Comparison of ENCODE assay signal across 22 cellular contexts in the genomic region with DNA sequence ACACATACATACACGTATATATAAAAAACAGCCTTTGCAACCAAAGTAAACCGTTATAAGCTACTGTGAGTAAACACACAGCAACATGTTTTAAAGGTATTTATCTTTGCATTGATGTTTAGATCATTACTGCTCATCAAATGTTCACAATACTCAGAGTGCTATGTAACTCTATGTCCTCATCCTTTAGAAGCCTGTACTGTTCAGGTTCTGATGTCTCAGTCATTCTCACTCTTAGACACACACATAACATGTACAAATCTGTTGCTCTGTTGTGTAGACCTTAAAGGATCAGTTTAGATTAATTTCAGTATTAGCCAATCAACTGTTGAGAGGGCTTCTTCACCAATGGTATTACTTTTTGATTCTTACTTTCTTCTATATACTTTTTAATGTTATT.
A peak's percentile ranks its signal among the peaks of the same experiment; 100 is the strongest.
DNase-seq lines count a peak whose midpoint lies in the region; ATAC-seq and TF ChIP-seq lines count a peak whose summit lies in the region.
"Had no signal": no experiment of that assay in that cellular context is flagged by ENCODE, and none has a peak within 500 bp of the region (broad histone marks: within the 10 kb centered on the region; RNA-seq: fewer than 3 reads in every experiment).

No MANE protein-coding gene starts in this region.

- TF ChIP-seq CTCF in type B pancreatic cell (conservative IDR thresholded peaks at IDR 0.05), result no peak

- H3K4me3 Mint-ChIP-seq in activated naive CD8-positive, alpha-beta T cell, result no peak overlapping the region
- H3K4me3 Mint-ChIP-seq in activated naive CD8-positive, alpha-beta T cell treated with anti-CD3 and anti-CD28 coated beads, Interleukin-2, amount 50 U/mL, for 24 hours, result no peak overlapping the region
- H3K4me3 Mint-ChIP-seq in T-helper 17 cell (no peak overlapping the region), type B pancreatic cell (no peak overlapping the region)
- H3K4me3 Mint-ChIP-seq in naive thymus-derived CD4-positive, alpha-beta T cell, result no peak overlapping the region
- H3K4me3 Mint-ChIP-seq in stimulated activated effector memory CD8-positive, alpha-beta T cell treated with anti-CD3 and anti-CD28 coated beads, Interleukin-12 subunit alpha, Interleukin-12 subunit beta, amount 100 ng/mL, for 72 hours, result no peak overlapping the region
- H3K4me3 Mint-ChIP-seq: H9, HFFc6 had no signal

- no peaks in the 10 kb centered on the region for H3K9me3 Mint-ChIP-seq in activated naive CD8-positive, alpha-beta T cell (ENCODE audit: low read depth)
- H3K9me3 Mint-ChIP-seq in activated naive CD8-positive, alpha-beta T cell treated with anti-CD3 and anti-CD28 coated beads, Interleukin-2, amount 50 U/mL, for 24 hours, result peaks cover 3% of the 10 kb centered on the region
- peaks cover 0 to 3% (median 0%) of the 10 kb centered on the region in 11 donors for H3K9me3 Mint-ChIP-seq in naive thymus-derived CD4-positive, alpha-beta T cell
- no peaks in the 10 kb centered on the region for H3K9me3 Mint-ChIP-seq in stimulated activated effector memory CD8-positive, alpha-beta T cell treated with anti-CD3 and anti-CD28 coated beads, Interleukin-12 subunit alpha, Interleukin-12 subunit beta, amount 100 ng/mL, for 72 hours
- no peaks in the 10 kb centered on the region for H3K9me3 Mint-ChIP-seq in type B pancreatic cell
- H3K9me3 Mint-ChIP-seq: H9, HFFc6 had no signal

- intact Hi-C loops in naive thymus-derived CD4-positive, alpha-beta T cell (cut with micrococcal nuclease), result no loop called here

- CTCF ChIA-PET in naive thymus-derived CD4-positive, alpha-beta T cell (lab: Charles Lee), result no interaction called here

- H3K27ac Mint-ChIP-seq in activated naive CD8-positive, alpha-beta T cell, result peak overlapping the region; percentile 67
- no peak overlapping the region for H3K27ac Mint-ChIP-seq in activated naive CD8-positive, alpha-beta T cell treated with anti-CD3 and anti-CD28 coated beads, Interleukin-2, amount 50 U/mL, for 24 hours
- peak overlapping the region; percentile 77 for H3K27ac Mint-ChIP-seq in T-helper 17 cell
- peak overlapping the region in 6 of 9 donors; percentile 49 to 87 (median 62) for H3K27ac Mint-ChIP-seq in naive thymus-derived CD4-positive, alpha-beta T cell
- H3K27ac Mint-ChIP-seq in stimulated activated effector memory CD8-positive, alpha-beta T cell treated with anti-CD3 and anti-CD28 coated beads, Interleukin-12 subunit alpha, Interleukin-12 subunit beta, amount 100 ng/mL, for 72 hours, result peak overlapping the region; percentile 16
- H3K27ac Mint-ChIP-seq in type B pancreatic cell, result no peak overlapping the region

- H3K4me3 ChIP-seq in naive thymus-derived CD4-positive, alpha-beta T cell (ENCODE audit: low read length), result no peak overlapping the region

- POLR2A ChIA-PET in naive thymus-derived CD4-positive, alpha-beta T cell (lab: Charles Lee), result interaction anchor here (1.2 kb wide), 1 partner anchor 9 kb away, joined by 4 read pairs; no protein-coding TSS in a partner anchor

- no peaks in the 10 kb centered on the region for H3K27me3 ChIP-seq in naive thymus-derived CD4-positive, alpha-beta T cell (ENCODE audit: control insufficient read depth in 2 of 2, insufficient read depth in 2 of 2, low read length in 2 of 2)
- H3K27me3 ChIP-seq: BE2C had no signal

- no peak for ATAC-seq in activated naive CD8-positive, alpha-beta T cell treated with anti-CD3 and anti-CD28 coated beads, Interleukin-2, amount 50 U/mL, for 24 hours
- no peak for ATAC-seq in T-helper 17 cell
- no peak for ATAC-seq in naive thymus-derived CD4-positive, alpha-beta T cell
- peak; percentile 60 for ATAC-seq in stimulated activated effector memory CD8-positive, alpha-beta T cell treated with anti-CD3 and anti-CD28 coated beads, Interleukin-12 subunit alpha, Interleukin-12 subunit beta, amount 100 ng/mL, for 72 hours
- ATAC-seq: Panc1 had no signal

- no peaks in the 10 kb centered on the region for H3K27me3 Mint-ChIP-seq in activated naive CD8-positive, alpha-beta T cell
- no peaks in the 10 kb centered on the region for H3K27me3 Mint-ChIP-seq in activated naive CD8-positive, alpha-beta T cell treated with anti-CD3 and anti-CD28 coated beads, Interleukin-2, amount 50 U/mL, for 24 hours
- H3K27me3 Mint-ChIP-seq in T-helper 17 cell (no peaks in the 10 kb centered on the region), type B pancreatic cell (no peaks in the 10 kb centered on the region)
- no peaks in the 10 kb centered on the region for H3K27me3 Mint-ChIP-seq in naive thymus-derived CD4-positive, alpha-beta T cell

- H3K36me3 Mint-ChIP-seq in activated naive CD8-positive, alpha-beta T cell, result peaks cover 9% of the 10 kb centered on the region
- H3K36me3 Mint-ChIP-seq in activated naive CD8-positive, alpha-beta T cell treated with anti-CD3 and anti-CD28 coated beads, Interleukin-2, amount 50 U/mL, for 24 hours (ENCODE audit: low read depth), result peaks cover 1% of the 10 kb centered on the region
- H3K36me3 Mint-ChIP-seq in T-helper 17 cell (ENCODE audit: low read depth), result no peaks in the 10 kb centered on the region
- H3K36me3 Mint-ChIP-seq in naive thymus-derived CD4-positive, alpha-beta T cell, result peaks cover 0 to 7% (median 3%) of the 10 kb centered on the region in 5 donors
- peaks cover 10% of the 10 kb centered on the region for H3K36me3 Mint-ChIP-seq in stimulated activated effector memory CD8-positive, alpha-beta T cell treated with anti-CD3 and anti-CD28 coated beads, Interleukin-12 subunit alpha, Interleukin-12 subunit beta, amount 100 ng/mL, for 72 hours
- peaks cover 4% of the 10 kb centered on the region for H3K36me3 Mint-ChIP-seq in type B pancreatic cell

- peaks cover 74% of the 10 kb centered on the region for H3K4me1 Mint-ChIP-seq in activated naive CD8-positive, alpha-beta T cell (ENCODE audit: low read depth)
- H3K4me1 Mint-ChIP-seq in activated naive CD8-positive, alpha-beta T cell treated with anti-CD3 and anti-CD28 coated beads, Interleukin-2, amount 50 U/mL, for 24 hours, result peaks cover 68% of the 10 kb centered on the region
- H3K4me1 Mint-ChIP-seq in T-helper 17 cell (peaks cover 57% of the 10 kb centered on the region), type B pancreatic cell (ENCODE audit: unreplicated experiment) (peaks cover 28% of the 10 kb centered on the region)
- peaks cover 44 to 93% (median 87%) of the 10 kb centered on the region in 7 donors for H3K4me1 Mint-ChIP-seq in naive thymus-derived CD4-positive, alpha-beta T cell
- peaks cover 59% of the 10 kb centered on the region for H3K4me1 Mint-ChIP-seq in stimulated activated effector memory CD8-positive, alpha-beta T cell treated with anti-CD3 and anti-CD28 coated beads, Interleukin-12 subunit alpha, Interleukin-12 subunit beta, amount 100 ng/mL, for 72 hours

- H3K4me1 ChIP-seq in naive thymus-derived CD4-positive, alpha-beta T cell (ENCODE audit: control insufficient read depth in 2 of 2, insufficient read depth in 2 of 2, low read length in 2 of 2), result peaks cover 9% of the 10 kb centered on the region in 2 donors

- no peak overlapping the region for H3K27ac ChIP-seq in naive thymus-derived CD4-positive, alpha-beta T cell (ENCODE audit: low read depth, low read length)

- no peaks in the 10 kb centered on the region for H3K36me3 ChIP-seq in naive thymus-derived CD4-positive, alpha-beta T cell (ENCODE audit: control insufficient read depth in 2 of 3, insufficient read depth in 3 of 3, low read length in 3 of 3)
- H3K36me3 ChIP-seq: BE2C had no signal

- no peak for DNase-seq in activated naive CD8-positive, alpha-beta T cell treated with anti-CD3 and anti-CD28 coated beads, Interleukin-2, amount 50 U/mL, for 24 hours
- no peak for DNase-seq in T-helper 17 cell
- no peak for DNase-seq in naive thymus-derived CD4-positive, alpha-beta T cell
- DNase-seq in stimulated activated effector memory CD8-positive, alpha-beta T cell treated with anti-CD3 and anti-CD28 coated beads, Interleukin-12 subunit alpha, Interleukin-12 subunit beta, amount 100 ng/mL, for 72 hours (ENCODE audit: low spot score in 2 of 2), result no peak
- no peak for DNase-seq in dedifferentiated amniotic fluid mesenchymal stem cell (ENCODE audit: extremely low spot score)
- DNase-seq in activated naive CD4-positive, alpha-beta T cell (lab: John Stamatoyannopoulos, UW), result no peak
- DNase-seq in type B pancreatic cell (ENCODE audit: extremely low spot score, unreplicated experiment), result no peak
- DNase-seq: BE2C; DMS79; H9; HFFc6; KG1; NCI-H1105; NCI-H146; NCI-H2029 treated with DMSO at 0.1 percent for 48 hours; NCI-H226; NCI-H510A treated with DMSO at 0.1 percent for 48 hours; NCI-H774; NK-92 treated with Interleukin-12 subunit alpha and Interleukin-12 subunit beta, amount 100 ng/mL, for 24 hours; SIG-M5 had no signal

- no peaks in the 10 kb centered on the region for H3K9me3 ChIP-seq in T-helper 17 cell (ENCODE audit: control insufficient read depth, low read length, poor library complexity, severe bottlenecking)
- no peaks in the 10 kb centered on the region for H3K9me3 ChIP-seq in naive thymus-derived CD4-positive, alpha-beta T cell (ENCODE audit: control insufficient read depth in 2 of 3, low read length in 3 of 3)
- H3K9me3 ChIP-seq: BE2C had no signal

Comparison
In these comparisons a context has a peak if more than half of its experiments do, and no peak if none do; other contexts are left out.
1. H3K27ac Mint-ChIP-seq: peak in activated naive CD8-positive, alpha-beta T cell (single experiment), T-helper 17 cell (single experiment), naive thymus-derived CD4-positive, alpha-beta T cell (6 of 9) and stimulated activated effector memory CD8-positive, alpha-beta T cell treated with anti-CD3 and anti-CD28 coated beads, Interleukin-12 subunit alpha, Interleukin-12 subunit beta, amount 100 ng/mL, for 72 hours (single experiment); none in activated naive CD8-positive, alpha-beta T cell treated with anti-CD3 and anti-CD28 coated beads, Interleukin-2, amount 50 U/mL, for 24 hours (single experiment) and type B pancreatic cell (single experiment).